ENCODE assay signal across 10 cellular contexts in the genomic region with DNA sequence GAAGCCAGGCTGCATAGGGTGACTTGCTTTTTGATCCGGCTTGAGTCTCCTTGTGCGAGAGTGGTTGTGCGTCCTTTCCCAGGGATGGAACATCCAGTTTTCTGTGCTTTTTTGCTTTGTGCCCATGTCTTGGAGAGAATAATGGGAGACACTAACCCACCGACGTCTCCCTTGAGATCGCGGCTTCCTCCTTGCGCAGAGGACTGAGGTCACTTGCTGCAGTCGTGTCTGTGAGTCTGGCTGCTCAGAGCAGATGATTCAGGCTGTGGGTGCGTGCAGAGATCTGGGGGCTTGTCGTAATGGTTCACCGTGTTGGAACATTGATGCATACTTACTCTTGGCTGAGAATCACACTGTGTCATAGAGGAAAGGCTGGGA.
DNase-seq lines count a peak whose midpoint lies in the region; ATAC-seq, FAIRE-seq and TF ChIP-seq lines count a peak whose summit lies in the region.
"Had no signal": no experiment of that assay in that cellular context is flagged by ENCODE, and none has a peak within 500 bp of the region (broad histone marks: within the 10 kb centered on the region; RNA-seq: fewer than 3 reads in every experiment).

No MANE protein-coding gene starts in this region.

- no peak for FAIRE-seq in bronchial epithelial cell (lab: Jason Lieb, UNC)

- H3K36me3 ChIP-seq in bronchial epithelial cell (ENCODE audit: control insufficient read depth, insufficient read depth, low read length): no peaks in the 10 kb centered on the region
- H3K36me3 ChIP-seq in mucosa of descending colon (ENCODE audit: low read depth): no peaks in the 10 kb centered on the region
- H3K36me3 ChIP-seq: esophagus squamous epithelium, left lung had no signal

- intact Hi-C loops in mucosa of descending colon (cut with DNase I, micrococcal nuclease): no loop called here

- H3K4me1 ChIP-seq in mucosa of descending colon (ENCODE audit: low read depth): no peaks in the 10 kb centered on the region
- H3K4me1 ChIP-seq: left lung had no signal

- H3K4me3 Mint-ChIP-seq in T-helper 17 cell (peak overlapping the region; percentile 90), nephron (peak overlapping the region; percentile 82 to 83 (median 83))

- no peaks in the 10 kb centered on the region for H3K9me3 Mint-ChIP-seq in nephron

- H3K27me3 ChIP-seq in bronchial epithelial cell (ENCODE audit: control insufficient read depth, insufficient read depth, low read length): peaks cover 47% of the 10 kb centered on the region

- H3K27me3 Mint-ChIP-seq in T-helper 17 cell: peaks cover 73% of the 10 kb centered on the region
- peaks cover 92% of the 10 kb centered on the region for H3K27me3 Mint-ChIP-seq in nephron (ENCODE audit: low read depth)

- H3K9me3 ChIP-seq in T-helper 17 cell (ENCODE audit: control insufficient read depth, low read length, poor library complexity, severe bottlenecking) (no peaks in the 10 kb centered on the region), mucosa of descending colon (no peaks in the 10 kb centered on the region)
- H3K9me3 ChIP-seq: esophagus squamous epithelium, left lung had no signal

- peaks cover 28% of the 10 kb centered on the region for H3K4me1 Mint-ChIP-seq in T-helper 17 cell
- peaks cover 25% of the 10 kb centered on the region for H3K4me1 Mint-ChIP-seq in nephron

- no peak overlapping the region for H3K27ac Mint-ChIP-seq in T-helper 17 cell
- no peak overlapping the region for H3K27ac Mint-ChIP-seq in nephron

- H3K36me3 Mint-ChIP-seq in T-helper 17 cell (ENCODE audit: low read depth) (peaks cover 7% of the 10 kb centered on the region), nephron (ENCODE audit: low read depth) (no peaks in the 10 kb centered on the region)

- ATAC-seq in T-helper 17 cell: no peak
- no peak for ATAC-seq in HG03159 (IDR thresholded peaks at IDR 0.05; ENCODE audit: unreplicated experiment)
- no peak for ATAC-seq in mucosa of descending colon
- ATAC-seq: left lung had no signal

- H3K4me3 ChIP-seq in bronchial epithelial cell (ENCODE audit: low read depth, low read length): no peak overlapping the region
- no peak overlapping the region for H3K4me3 ChIP-seq in mucosa of descending colon
- H3K4me3 ChIP-seq: left lung had no signal

- TF ChIP-seq CTCF in bronchial epithelial cell (IDR thresholded peaks at IDR 0.05; ENCODE audit: insufficient read depth, low read length, severe bottlenecking): no peak
- TF ChIP-seq CTCF in nephron (IDR thresholded peaks at IDR 0.05; ENCODE audit: unreplicated experiment in 3 of 3): no peak
- TF ChIP-seq CTCF in mucosa of descending colon (IDR thresholded peaks at IDR 0.05): no peak

- DNase-seq in Daoy (ENCODE audit: low read depth): peak; percentile 58
- DNase-seq in T-helper 17 cell: no peak
- peak; percentile 81 for DNase-seq in bronchial epithelial cell (ENCODE audit: low read depth)
- DNase-seq in SHP77 (lab: John Stamatoyannopoulos, UW): no peak
- no peak for DNase-seq in DMS153 treated with DMSO at 0.1 percent for 48 hours (lab: John Stamatoyannopoulos, UW; ENCODE audit: unreplicated experiment)
- DNase-seq in mucosa of descending colon: no peak
- DNase-seq: esophagus squamous epithelium, left lung had no signal

Comparison
In these comparisons a context has a peak if more than half of its experiments do, and no peak if none do; other contexts are left out.
1. DNase-seq: peak in Daoy (single experiment) and bronchial epithelial cell (single experiment); none in T-helper 17 cell (0 of 3), SHP77 (0 of 2), DMS153 treated with DMSO at 0.1 percent for 48 hours (single experiment) and mucosa of descending colon (0 of 3).